ENCODE assay signal across 8 cellular contexts in genomic region chr6:14066782-14067406, GRCh38. TPM values are rescaled to one million over a fixed set of nuclear protein-coding genes. Genes with fewer than 3 reads are reported as not detected.
DNase-seq lines count a peak whose midpoint lies in the region; ATAC-seq and TF ChIP-seq lines count a peak whose summit lies in the region.

No MANE protein-coding gene starts in this region.

- no peak overlapping the region for H3K4me3 Mint-ChIP-seq in activated CD4-positive, alpha-beta T cell treated with anti-CD3 and anti-CD28 coated beads, Interleukin-2, amount 10 ng/mL, durations not matched to agents 7 days and 5 days
- peak overlapping the region; percentile 32 for H3K4me3 Mint-ChIP-seq in activated T-helper 2 cell treated with anti-CD3 and anti-CD28 coated beads, Interferon-gamma antibody, Interleukin-2, Interleukin-4, amounts not matched to agents 10 μg/mL and 5 μg/mL and 100 μg/mL, durations not matched to agents 14 hours and 24 hours and 36 hours (ENCODE audit: low read depth)
- no peak overlapping the region for H3K4me3 Mint-ChIP-seq in activated CD4-positive, alpha-beta memory T cell treated with anti-CD3 and anti-CD28 coated beads, Interleukin-2, amount 10 ng/mL, durations not matched to agents 7 days and 5 days

- TF ChIP-seq CTCF in heart left ventricle (IDR thresholded peaks at IDR 0.05) = peak; percentile 49 to 78 (median 66)

- H3K27me3 ChIP-seq in heart left ventricle = peaks cover 0 to 4% (median 0%) of the 10 kb centered on the region in 9 donors

- no peaks in the 10 kb centered on the region for H3K36me3 Mint-ChIP-seq in activated CD4-positive, alpha-beta T cell treated with anti-CD3 and anti-CD28 coated beads, Interleukin-2, amount 10 ng/mL, durations not matched to agents 7 days and 5 days (ENCODE audit: low read depth)
- H3K36me3 Mint-ChIP-seq in activated T-helper 2 cell treated with anti-CD3 and anti-CD28 coated beads, Interferon-gamma antibody, Interleukin-2, Interleukin-4, amounts not matched to agents 10 μg/mL and 5 μg/mL and 100 μg/mL, durations not matched to agents 14 hours and 24 hours and 36 hours (ENCODE audit: low read depth) = no peaks in the 10 kb centered on the region
- H3K36me3 Mint-ChIP-seq in activated CD4-positive, alpha-beta memory T cell treated with anti-CD3 and anti-CD28 coated beads, Interleukin-2, amount 10 ng/mL, durations not matched to agents 7 days and 5 days (ENCODE audit: low read depth) = no peaks in the 10 kb centered on the region

- TF ChIP-seq POLR2A in heart left ventricle (IDR thresholded peaks at IDR 0.05) = no peak

- CTCF ChIA-PET in activated CD4-positive, alpha-beta T cell treated with anti-CD3 and anti-CD28 coated beads, Interleukin-2, amount 10 ng/mL, durations not matched to agents 7 days and 5 days (lab: Charles Lee) = interaction anchor here (0.6 to 1.9 kb wide), 24 partner anchors 8 to 492 kb away, joined by 3 to 11 read pairs (median 4); partner anchors contain the start of gene SIRT5
- CTCF ChIA-PET in activated CD4-positive, alpha-beta memory T cell treated with anti-CD3 and anti-CD28 coated beads, Interleukin-2, amount 10 ng/mL, durations not matched to agents 7 days and 5 days (lab: Charles Lee) = interaction anchor here (0.6 to 4.8 kb wide), 46 partner anchors 9 to 757 kb away, joined by 3 to 54 read pairs (median 4); partner anchors contain the start of genes RANBP9, RNF182, SIRT5 and TBC1D7

- H3K27ac Mint-ChIP-seq in activated CD4-positive, alpha-beta T cell treated with anti-CD3 and anti-CD28 coated beads, Interleukin-2, amount 10 ng/mL, durations not matched to agents 7 days and 5 days = no peak overlapping the region
- H3K27ac Mint-ChIP-seq in activated T-helper 2 cell treated with anti-CD3 and anti-CD28 coated beads, Interferon-gamma antibody, Interleukin-2, Interleukin-4, amounts not matched to agents 10 μg/mL and 5 μg/mL and 100 μg/mL, durations not matched to agents 14 hours and 24 hours and 36 hours = peak overlapping the region; percentile 74
- no peak overlapping the region for H3K27ac Mint-ChIP-seq in activated CD4-positive, alpha-beta memory T cell treated with anti-CD3 and anti-CD28 coated beads, Interleukin-2, amount 10 ng/mL, durations not matched to agents 7 days and 5 days

- H3K9me3 Mint-ChIP-seq in activated CD4-positive, alpha-beta T cell treated with anti-CD3 and anti-CD28 coated beads, Interleukin-2, amount 10 ng/mL, durations not matched to agents 7 days and 5 days = peaks cover 4% of the 10 kb centered on the region
- no peaks in the 10 kb centered on the region for H3K9me3 Mint-ChIP-seq in activated T-helper 2 cell treated with anti-CD3 and anti-CD28 coated beads, Interferon-gamma antibody, Interleukin-2, Interleukin-4, amounts not matched to agents 10 μg/mL and 5 μg/mL and 100 μg/mL, durations not matched to agents 14 hours and 24 hours and 36 hours
- no peaks in the 10 kb centered on the region for H3K9me3 Mint-ChIP-seq in activated CD4-positive, alpha-beta memory T cell treated with anti-CD3 and anti-CD28 coated beads, Interleukin-2, amount 10 ng/mL, durations not matched to agents 7 days and 5 days

- peak; percentile 21 for DNase-seq in activated CD4-positive, alpha-beta T cell treated with anti-CD3 and anti-CD28 coated beads, Interleukin-2, amount 10 ng/mL, durations not matched to agents 7 days and 5 days
- DNase-seq in activated CD4-positive, alpha-beta T cell treated with anti-CD3 and anti-CD28 coated beads for 1 hour = no peak
- DNase-seq in NCI-H446 (lab: John Stamatoyannopoulos, UW) = peak; percentile 79 to 91
- no peak for DNase-seq in activated T-helper 2 cell treated with anti-CD3 and anti-CD28 coated beads, Interferon-gamma antibody, Interleukin-2, Interleukin-4, amounts not matched to agents 10 μg/mL and 5 μg/mL and 100 μg/mL, durations not matched to agents 14 hours and 24 hours and 36 hours (ENCODE audit: low spot score)
- DNase-seq in heart left ventricle = no peak
- DNase-seq in putamen (ENCODE audit: low spot score) = peak; percentile 50
- no peak for DNase-seq in activated CD4-positive, alpha-beta memory T cell treated with anti-CD3 and anti-CD28 coated beads, Interleukin-2, amount 10 ng/mL, durations not matched to agents 7 days and 5 days

- peaks cover 0 to 6% (median 0%) of the 10 kb centered on the region in 12 donors for H3K9me3 ChIP-seq in heart left ventricle

- H3K4me3 ChIP-seq in heart left ventricle = no peak overlapping the region

- H3K4me1 ChIP-seq in heart left ventricle = peaks cover 0 to 7% (median 0%) of the 10 kb centered on the region in 12 donors

- H3K4me1 Mint-ChIP-seq in activated CD4-positive, alpha-beta T cell treated with anti-CD3 and anti-CD28 coated beads, Interleukin-2, amount 10 ng/mL, durations not matched to agents 7 days and 5 days = peaks cover 10% of the 10 kb centered on the region
- peaks cover 41% of the 10 kb centered on the region for H3K4me1 Mint-ChIP-seq in activated T-helper 2 cell treated with anti-CD3 and anti-CD28 coated beads, Interferon-gamma antibody, Interleukin-2, Interleukin-4, amounts not matched to agents 10 μg/mL and 5 μg/mL and 100 μg/mL, durations not matched to agents 14 hours and 24 hours and 36 hours (ENCODE audit: low read depth)
- H3K4me1 Mint-ChIP-seq in activated CD4-positive, alpha-beta memory T cell treated with anti-CD3 and anti-CD28 coated beads, Interleukin-2, amount 10 ng/mL, durations not matched to agents 7 days and 5 days = peaks cover 20% of the 10 kb centered on the region

- no peak overlapping the region for H3K27ac ChIP-seq in heart left ventricle

- H3K27me3 Mint-ChIP-seq in activated CD4-positive, alpha-beta T cell treated with anti-CD3 and anti-CD28 coated beads, Interleukin-2, amount 10 ng/mL, durations not matched to agents 7 days and 5 days = peaks cover 20% of the 10 kb centered on the region
- peaks cover 17% of the 10 kb centered on the region for H3K27me3 Mint-ChIP-seq in activated T-helper 2 cell treated with anti-CD3 and anti-CD28 coated beads, Interferon-gamma antibody, Interleukin-2, Interleukin-4, amounts not matched to agents 10 μg/mL and 5 μg/mL and 100 μg/mL, durations not matched to agents 14 hours and 24 hours and 36 hours (ENCODE audit: low read depth)
- peaks cover 18% of the 10 kb centered on the region for H3K27me3 Mint-ChIP-seq in activated CD4-positive, alpha-beta memory T cell treated with anti-CD3 and anti-CD28 coated beads, Interleukin-2, amount 10 ng/mL, durations not matched to agents 7 days and 5 days

- intact Hi-C loops in activated T-helper 2 cell treated with anti-CD3 and anti-CD28 coated beads, Interferon-gamma antibody, Interleukin-2, Interleukin-4, amounts not matched to agents 10 μg/mL and 5 μg/mL and 100 μg/mL, durations not matched to agents 14 hours and 24 hours and 36 hours (cut with micrococcal nuclease) = loop anchor here (1.0 to 10.0 kb wide), 6 partner anchors 75 to 730 kb away; partner anchors contain the start of genes MCUR1 and SIRT5
- intact Hi-C loops in heart left ventricle (cut with DNase I) = loop anchor here (1.0 to 10.0 kb wide), 10 partner anchors 155 to 735 kb away; no protein-coding TSS in a partner anchor

- H3K36me3 ChIP-seq in heart left ventricle = no peaks in the 10 kb centered on the region

- 7 to 14% (median 12%) methylated on average over 5 of the region's 5 CpGs for WGBS in heart left ventricle, 4 donors

- POLR2A ChIA-PET in activated CD4-positive, alpha-beta T cell treated with anti-CD3 and anti-CD28 coated beads, Interleukin-2, amount 10 ng/mL, durations not matched to agents 7 days and 5 days (lab: Charles Lee) = no interaction called here
- POLR2A ChIA-PET in activated CD4-positive, alpha-beta memory T cell treated with anti-CD3 and anti-CD28 coated beads, Interleukin-2, amount 10 ng/mL, durations not matched to agents 7 days and 5 days (lab: Charles Lee) = interaction anchor here (0.8 to 1.2 kb wide), 4 partner anchors 8 to 156 kb away, joined by 3 to 4 read pairs (median 4); no protein-coding TSS in a partner anchor

- peak; percentile 53 for ATAC-seq in HG02981 (IDR thresholded peaks at IDR 0.05; ENCODE audit: unreplicated experiment)
- ATAC-seq in heart left ventricle = peak; percentile 32 to 84 (median 75)

RNA-seq across cellular contexts. Expression of gene CD83, which starts 50.7 kb away (rescaled TPM):
- total RNA-seq in activated CD4-positive, alpha-beta T cell treated with anti-CD3 and anti-CD28 coated beads, Interleukin-2, amount 10 ng/mL, durations not matched to agents 7 days and 5 days = 10 to 100 TPM in 1 of 2 experiments, 1 to 10 TPM in 1; 8.7 to 10.3 TPM
- total RNA-seq in activated T-helper 2 cell treated with anti-CD3 and anti-CD28 coated beads, Interferon-gamma antibody, Interleukin-2, Interleukin-4, amounts not matched to agents 10 μg/mL and 5 μg/mL and 100 μg/mL, durations not matched to agents 14 hours and 24 hours and 36 hours = 145 and 150 TPM in 2 replicates
- total RNA-seq in heart left ventricle = 10 to 100 TPM in 1 of 9 donors, 1 to 10 TPM in 6, under 1 TPM in 2; 0.56 to 10.3 (median 2.0) TPM
- polyA plus RNA-seq in heart left ventricle = under 1 TPM; 0.38 to 0.71 TPM
- total RNA-seq in activated CD4-positive, alpha-beta memory T cell treated with anti-CD3 and anti-CD28 coated beads, Interleukin-2, amount 10 ng/mL, durations not matched to agents 7 days and 5 days = 1 to 10 TPM; 5.5 to 6.4 TPM

Comparison
In these comparisons a context has a peak if more than half of its experiments do, and no peak if none do; other contexts are left out.
1. DNase-seq: peak in activated CD4-positive, alpha-beta T cell treated with anti-CD3 and anti-CD28 coated beads, Interleukin-2, amount 10 ng/mL, durations not matched to agents 7 days and 5 days (single experiment), NCI-H446 (2 of 2) and putamen (single experiment); none in activated CD4-positive, alpha-beta T cell treated with anti-CD3 and anti-CD28 coated beads for 1 hour (single experiment), activated T-helper 2 cell treated with anti-CD3 and anti-CD28 coated beads, Interferon-gamma antibody, Interleukin-2, Interleukin-4, amounts not matched to agents 10 μg/mL and 5 μg/mL and 100 μg/mL, durations not matched to agents 14 hours and 24 hours and 36 hours (single experiment), heart left ventricle (0 of 5) and activated CD4-positive, alpha-beta memory T cell treated with anti-CD3 and anti-CD28 coated beads, Interleukin-2, amount 10 ng/mL, durations not matched to agents 7 days and 5 days (single experiment).
2. RNA of gene CD83, which starts 50.7 kb away (total RNA-seq): 145 to 150 TPM in activated T-helper 2 cell treated with anti-CD3 and anti-CD28 coated beads, Interferon-gamma antibody, Interleukin-2, Interleukin-4, amounts not matched to agents 10 μg/mL and 5 μg/mL and 100 μg/mL, durations not matched to agents 14 hours and 24 hours and 36 hours; 8.7 to 10.3 TPM in activated CD4-positive, alpha-beta T cell treated with anti-CD3 and anti-CD28 coated beads, Interleukin-2, amount 10 ng/mL, durations not matched to agents 7 days and 5 days, 5.5 to 6.4 TPM in activated CD4-positive, alpha-beta memory T cell treated with anti-CD3 and anti-CD28 coated beads, Interleukin-2, amount 10 ng/mL, durations not matched to agents 7 days and 5 days and 0.56 to 10.3 TPM in heart left ventricle; every median in the first group is over 10 times any median in the second.